Comparison of ENCODE assay signal across 1 cellular context in the genomic region with DNA sequence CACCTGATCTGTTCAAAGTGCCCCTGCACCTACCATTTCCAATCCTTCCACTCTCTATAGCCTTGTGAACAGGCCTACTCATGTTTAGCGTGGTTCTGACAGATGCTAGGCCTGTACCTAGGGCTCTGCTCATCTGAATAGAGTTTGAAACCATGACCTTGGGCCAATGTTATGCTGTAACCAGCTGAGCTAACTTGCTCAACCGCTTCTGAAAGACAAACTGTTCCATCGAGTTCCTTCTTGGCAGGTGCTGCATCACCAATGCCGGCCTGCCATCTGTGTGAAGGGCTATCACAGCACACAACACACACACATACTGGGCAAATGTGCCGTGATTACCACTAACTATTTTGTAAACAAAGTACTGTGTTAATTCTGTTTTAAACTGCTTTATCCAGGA.
TF ChIP-seq lines count a peak whose summit lies in the region.

No MANE protein-coding gene starts in this region.

TF ChIP-seq in GM23338, 12 proteins besides CTCF, POLR2A, EP300 and RAD21:
- TF ChIP-seq, protein P1, sequence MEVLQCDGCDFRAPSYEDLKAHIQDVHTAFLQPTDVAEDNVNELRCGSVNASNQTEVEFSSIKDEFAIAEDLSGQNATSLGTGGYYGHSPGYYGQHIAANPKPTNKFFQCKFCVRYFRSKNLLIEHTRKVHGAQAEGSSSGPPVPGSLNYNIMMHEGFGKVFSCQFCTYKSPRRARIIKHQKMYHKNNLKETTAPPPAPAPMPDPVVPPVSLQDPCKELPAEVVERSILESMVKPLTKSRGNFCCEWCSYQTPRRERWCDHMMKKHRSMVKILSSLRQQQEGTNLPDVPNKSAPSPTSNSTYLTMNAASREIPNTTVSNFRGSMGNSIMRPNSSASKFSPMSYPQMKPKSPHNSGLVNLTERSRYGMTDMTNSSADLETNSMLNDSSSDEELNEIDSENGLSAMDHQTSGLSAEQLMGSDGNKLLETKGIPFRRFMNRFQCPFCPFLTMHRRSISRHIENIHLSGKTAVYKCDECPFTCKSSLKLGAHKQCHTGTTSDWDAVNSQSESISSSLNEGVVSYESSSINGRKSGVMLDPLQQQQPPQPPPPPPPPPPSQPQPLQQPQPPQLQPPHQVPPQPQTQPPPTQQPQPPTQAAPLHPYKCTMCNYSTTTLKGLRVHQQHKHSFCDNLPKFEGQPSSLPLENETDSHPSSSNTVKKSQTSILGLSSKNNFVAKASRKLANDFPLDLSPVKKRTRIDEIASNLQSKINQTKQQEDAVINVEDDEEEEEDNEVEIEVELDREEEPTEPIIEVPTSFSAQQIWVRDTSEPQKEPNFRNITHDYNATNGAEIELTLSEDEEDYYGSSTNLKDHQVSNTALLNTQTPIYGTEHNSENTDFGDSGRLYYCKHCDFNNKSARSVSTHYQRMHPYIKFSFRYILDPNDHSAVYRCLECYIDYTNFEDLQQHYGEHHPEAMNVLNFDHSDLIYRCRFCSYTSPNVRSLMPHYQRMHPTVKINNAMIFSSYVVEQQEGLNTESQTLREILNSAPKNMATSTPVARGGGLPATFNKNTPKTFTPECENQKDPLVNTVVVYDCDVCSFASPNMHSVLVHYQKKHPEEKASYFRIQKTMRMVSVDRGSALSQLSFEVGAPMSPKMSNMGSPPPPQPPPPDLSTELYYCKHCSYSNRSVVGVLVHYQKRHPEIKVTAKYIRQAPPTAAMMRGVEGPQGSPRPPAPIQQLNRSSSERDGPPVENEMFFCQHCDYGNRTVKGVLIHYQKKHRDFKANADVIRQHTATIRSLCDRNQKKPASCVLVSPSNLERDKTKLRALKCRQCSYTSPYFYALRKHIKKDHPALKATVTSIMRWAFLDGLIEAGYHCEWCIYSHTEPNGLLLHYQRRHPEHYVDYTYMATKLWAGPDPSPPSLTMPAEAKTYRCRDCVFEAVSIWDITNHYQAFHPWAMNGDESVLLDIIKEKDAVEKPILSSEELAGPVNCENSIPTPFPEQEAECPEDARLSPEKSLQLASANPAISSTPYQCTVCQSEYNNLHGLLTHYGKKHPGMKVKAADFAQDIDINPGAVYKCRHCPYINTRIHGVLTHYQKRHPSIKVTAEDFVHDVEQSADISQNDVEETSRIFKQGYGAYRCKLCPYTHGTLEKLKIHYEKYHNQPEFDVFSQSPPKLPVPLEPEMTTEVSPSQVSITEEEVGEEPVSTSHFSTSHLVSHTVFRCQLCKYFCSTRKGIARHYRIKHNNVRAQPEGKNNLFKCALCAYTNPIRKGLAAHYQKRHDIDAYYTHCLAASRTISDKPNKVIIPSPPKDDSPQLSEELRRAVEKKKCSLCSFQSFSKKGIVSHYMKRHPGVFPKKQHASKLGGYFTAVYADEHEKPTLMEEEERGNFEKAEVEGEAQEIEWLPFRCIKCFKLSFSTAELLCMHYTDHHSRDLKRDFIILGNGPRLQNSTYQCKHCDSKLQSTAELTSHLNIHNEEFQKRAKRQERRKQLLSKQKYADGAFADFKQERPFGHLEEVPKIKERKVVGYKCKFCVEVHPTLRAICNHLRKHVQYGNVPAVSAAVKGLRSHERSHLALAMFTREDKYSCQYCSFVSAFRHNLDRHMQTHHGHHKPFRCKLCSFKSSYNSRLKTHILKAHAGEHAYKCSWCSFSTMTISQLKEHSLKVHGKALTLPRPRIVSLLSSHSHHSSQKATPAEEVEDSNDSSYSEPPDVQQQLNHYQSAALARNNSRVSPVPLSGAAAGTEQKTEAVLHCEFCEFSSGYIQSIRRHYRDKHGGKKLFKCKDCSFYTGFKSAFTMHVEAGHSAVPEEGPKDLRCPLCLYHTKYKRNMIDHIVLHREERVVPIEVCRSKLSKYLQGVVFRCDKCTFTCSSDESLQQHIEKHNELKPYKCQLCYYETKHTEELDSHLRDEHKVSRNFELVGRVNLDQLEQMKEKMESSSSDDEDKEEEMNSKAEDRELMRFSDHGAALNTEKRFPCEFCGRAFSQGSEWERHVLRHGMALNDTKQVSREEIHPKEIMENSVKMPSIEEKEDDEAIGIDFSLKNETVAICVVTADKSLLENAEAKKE (CRISPR knock-in tag; IDR thresholded peaks at IDR 0.05), result no peak
- TF ChIP-seq EZH2phosphoT487 (IDR thresholded peaks at IDR 0.05; ENCODE audit: unreplicated experiment) (no peak), NANOG (IDR thresholded peaks at IDR 0.05; ENCODE audit: borderline replicate concordance) (no peak), ZNF114 (CRISPR knock-in tag; IDR thresholded peaks at IDR 0.05) (no peak)
- TF ChIP-seq, protein P2, sequence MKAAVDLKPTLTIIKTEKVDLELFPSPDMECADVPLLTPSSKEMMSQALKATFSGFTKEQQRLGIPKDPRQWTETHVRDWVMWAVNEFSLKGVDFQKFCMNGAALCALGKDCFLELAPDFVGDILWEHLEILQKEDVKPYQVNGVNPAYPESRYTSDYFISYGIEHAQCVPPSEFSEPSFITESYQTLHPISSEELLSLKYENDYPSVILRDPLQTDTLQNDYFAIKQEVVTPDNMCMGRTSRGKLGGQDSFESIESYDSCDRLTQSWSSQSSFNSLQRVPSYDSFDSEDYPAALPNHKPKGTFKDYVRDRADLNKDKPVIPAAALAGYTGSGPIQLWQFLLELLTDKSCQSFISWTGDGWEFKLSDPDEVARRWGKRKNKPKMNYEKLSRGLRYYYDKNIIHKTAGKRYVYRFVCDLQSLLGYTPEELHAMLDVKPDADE (IDR thresholded peaks at IDR 0.05), result no peak
